Comparison of ENCODE assay signal across 29 cellular contexts in the genomic region with DNA sequence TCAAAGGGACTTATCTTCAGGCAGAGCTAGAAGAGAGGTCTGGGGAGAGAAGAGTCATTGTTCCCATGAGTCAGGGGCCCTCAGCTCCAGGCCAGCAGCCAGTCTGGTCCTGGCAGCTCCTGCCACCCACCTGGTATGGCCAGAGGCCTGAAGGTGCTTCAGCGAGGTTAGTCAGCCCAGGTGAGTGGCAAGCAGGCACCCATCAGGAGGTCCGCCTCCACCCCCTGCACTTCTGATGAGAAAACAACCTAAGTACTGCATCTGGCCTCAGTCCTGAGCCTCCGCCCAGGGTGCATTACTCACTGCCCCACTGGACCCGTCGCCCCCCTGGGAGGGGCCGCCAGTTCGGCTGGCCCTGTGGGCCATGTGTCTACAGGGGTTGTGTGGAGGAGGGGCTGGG.
A peak's percentile ranks its signal among the peaks of the same experiment; 100 is the strongest.
DNase-seq lines count a peak whose midpoint lies in the region; ATAC-seq, FAIRE-seq and TF ChIP-seq lines count a peak whose summit lies in the region.
"Had no signal": no experiment of that assay in that cellular context is flagged by ENCODE, and none has a peak within 500 bp of the region (broad histone marks: within the 10 kb centered on the region; RNA-seq: fewer than 3 reads in every experiment).

No MANE protein-coding gene starts in this region.

- no peaks in the 10 kb centered on the region for H3K79me2 ChIP-seq in astrocyte (ENCODE audit: insufficient read depth, low read length)
- H3K79me2 ChIP-seq in GM23338 (replicated peaks; ENCODE audit: insufficient read depth): no peaks in the 10 kb centered on the region
- H3K79me2 ChIP-seq: parathyroid adenoma had no signal

- H3K4me1 ChIP-seq in astrocyte (ENCODE audit: insufficient read depth, low read length) (no peaks in the 10 kb centered on the region), left lung (peaks cover 0 to 3% of the 10 kb centered on the region in 2 donors), upper lobe of left lung (peaks cover 2 to 31% (median 12%) of the 10 kb centered on the region in 4 donors), vagina (peaks cover 11% of the 10 kb centered on the region), GM23338 (ENCODE audit: insufficient read depth) (no peaks in the 10 kb centered on the region)
- H3K4me1 ChIP-seq: parathyroid adenoma had no signal

- H3K4me3 ChIP-seq in astrocyte (ENCODE audit: insufficient read depth, low read depth, low read length) (no peak overlapping the region), left lung (no peak overlapping the region), upper lobe of left lung (no peak overlapping the region), vagina (no peak overlapping the region), GM23338 (no peak overlapping the region)
- H3K4me3 ChIP-seq: heart left ventricle, mucosa of descending colon had no signal

- peak; percentile 88 for ATAC-seq in left lung
- peak; percentile 43 to 80 for ATAC-seq in upper lobe of left lung (ENCODE audit: low FRiP score in 2 of 2)
- ATAC-seq in GM23338: no peak
- ATAC-seq: heart left ventricle, mucosa of descending colon, right cardiac atrium, Right ventricle myocardium inferior had no signal

- H3K4me2 ChIP-seq in astrocyte (ENCODE audit: low read length): no peak overlapping the region
- no peak overlapping the region for H3K4me2 ChIP-seq in GM23338

- DNase-seq in NCI-H510A treated with DMSO at 0.1 percent for 48 hours (lab: John Stamatoyannopoulos, UW): peak; percentile 8
- no peak for DNase-seq in NCI-H510A (lab: John Stamatoyannopoulos, UW)
- peak; percentile 15 for DNase-seq in astrocyte (ENCODE audit: low read depth)
- peak; percentile 86 to 90 for DNase-seq in left lung
- peak in 1 of 2 donors; percentile 94 for DNase-seq in upper lobe of left lung
- no peak for DNase-seq in activated T-cell treated with anti-CD3 and anti-CD28 coated beads for 4 hours
- no peak for DNase-seq in vagina (ENCODE audit: extremely low spot score in 2 of 2)
- no peak for DNase-seq in GM23338 (ENCODE audit: low spot score)
- DNase-seq: 8988T; activated CD4-positive, alpha-beta T cell treated with anti-CD3 and anti-CD28 coated beads, Interleukin-2, amount 10 ng/mL, durations not matched to agents 7 days and 5 days; activated naive CD4-positive, alpha-beta T cell treated with anti-CD3 and anti-CD28 coated beads, Interleukin-2, amount 50 U/mL, for 16 hours; amygdala; caudate nucleus; CD4-positive, alpha-beta memory T cell; DMS 273 treated with DMSO at 0.1 percent for 48 hours; heart left ventricle; HFFc6; MV-4-11; NCI-H748 treated with DMSO at 0.1 percent for 48 hours; nephron progenitor cell; right cardiac atrium; stimulated activated CD4-positive, alpha-beta T cell treated with anti-CD3 and anti-CD28 coated beads, Interleukin-12 subunit alpha, Interleukin-12 subunit beta, amount 100 ng/mL, for 4 hours; stimulated activated CD4-positive, alpha-beta T cell treated with anti-CD3 and anti-CD28 coated beads, Interleukin-4, amount 100 ng/mL, for 4 hours; stimulated activated naive CD4-positive, alpha-beta T cell; WERI-Rb-1 had no signal

- H3K36me3 Mint-ChIP-seq in astrocyte (ENCODE audit: low read depth, unreplicated experiment): no peaks in the 10 kb centered on the region
- no peaks in the 10 kb centered on the region; the same call in 2 of the 3 replicates for H3K36me3 Mint-ChIP-seq in GM23338 (ENCODE audit: low read depth)
- H3K36me3 Mint-ChIP-seq: CD4-positive, alpha-beta memory T cell had no signal

- H2AFZ ChIP-seq in astrocyte (ENCODE audit: low read depth, low read length) (no peak overlapping the region), GM23338 (no peak overlapping the region)
- H2AFZ ChIP-seq: parathyroid adenoma had no signal

- H3K27ac ChIP-seq in astrocyte (ENCODE audit: low read depth, low read length) (no peak overlapping the region), left lung (peak overlapping the region in 1 of 2 donors; percentile 26), upper lobe of left lung (peak overlapping the region in 2 of 4 donors; percentile 31 to 68), vagina (no peak overlapping the region), GM23338 (ENCODE audit: low read depth) (no peak overlapping the region)
- H3K27ac ChIP-seq: heart left ventricle, parathyroid adenoma, WERI-Rb-1 had no signal

- H4K20me1 ChIP-seq in astrocyte (ENCODE audit: insufficient read depth, low read length): no peaks in the 10 kb centered on the region
- no peaks in the 10 kb centered on the region for H4K20me1 ChIP-seq in GM23338 (replicated peaks; ENCODE audit: insufficient read depth)

- H3K9me3 ChIP-seq in astrocyte (ENCODE audit: insufficient read depth, low read depth, low read length) (peaks cover 6% of the 10 kb centered on the region), left lung (peaks cover 0 to 7% of the 10 kb centered on the region in 2 donors), upper lobe of left lung (peaks cover 0 to 6% (median 0%) of the 10 kb centered on the region in 4 donors), vagina (no peaks in the 10 kb centered on the region)
- H3K9me3 ChIP-seq: mucosa of descending colon had no signal

- TF ChIP-seq CTCF in astrocyte (IDR thresholded peaks at IDR 0.05; ENCODE audit: insufficient read depth, low read depth, low read length) (no peak), left lung (IDR thresholded peaks at IDR 0.05) (no peak), upper lobe of left lung (IDR thresholded peaks at IDR 0.05) (no peak), vagina (IDR thresholded peaks at IDR 0.05) (no peak), GM23338 (conservative IDR thresholded peaks at IDR 0.05; ENCODE audit: low read depth in 2 of 2) (no peak)

- no peak for TF ChIP-seq POLR2A in upper lobe of left lung (IDR thresholded peaks at IDR 0.05)
- TF ChIP-seq POLR2A in vagina (IDR thresholded peaks at IDR 0.05): no peak

- H3K4me3 Mint-ChIP-seq in astrocyte (ENCODE audit: unreplicated experiment) (no peak overlapping the region), GM23338 (no peak overlapping the region)
- H3K4me3 Mint-ChIP-seq: activated CD4-positive, alpha-beta T cell treated with anti-CD3 and anti-CD28 coated beads, Interleukin-2, amount 10 ng/mL, durations not matched to agents 7 days and 5 days; CD4-positive, alpha-beta memory T cell; HFFc6; nephron progenitor cell; T-helper 2 cell treated with Interferon-gamma antibody and Interleukin-4, amounts not matched to agents 5 μg/mL and 100 μg/mL, for 36 hours had no signal

- no peaks in the 10 kb centered on the region for H3F3A ChIP-seq in GM23338 (replicated peaks; ENCODE audit: low read depth)

- H3K27me3 ChIP-seq in astrocyte (ENCODE audit: insufficient read depth, low read length): no peaks in the 10 kb centered on the region
- no peaks in the 10 kb centered on the region for H3K27me3 ChIP-seq in left lung
- H3K27me3 ChIP-seq in upper lobe of left lung: no peaks in the 10 kb centered on the region
- no peaks in the 10 kb centered on the region for H3K27me3 ChIP-seq in vagina
- peaks cover 29% of the 10 kb centered on the region for H3K27me3 ChIP-seq in GM23338 (ENCODE audit: insufficient read depth)
- H3K27me3 ChIP-seq: heart left ventricle had no signal

- TF ChIP-seq EP300 in upper lobe of left lung (IDR thresholded peaks at IDR 0.05): peak in 1 of 4 donors; percentile 62

- H3K27ac Mint-ChIP-seq in astrocyte (ENCODE audit: unreplicated experiment): no peak overlapping the region
- no peak overlapping the region for H3K27ac Mint-ChIP-seq in GM23338
- H3K27ac Mint-ChIP-seq: activated CD4-positive, alpha-beta T cell treated with anti-CD3 and anti-CD28 coated beads, Interleukin-2, amount 10 ng/mL, durations not matched to agents 7 days and 5 days; CD4-positive, alpha-beta memory T cell; HFFc6; nephron progenitor cell; T-helper 2 cell treated with Interferon-gamma antibody and Interleukin-4, amounts not matched to agents 5 μg/mL and 100 μg/mL, for 36 hours had no signal

- 54 to 100% methylated on average over 4 to 7 of the region's 7 CpGs for WGBS in upper lobe of left lung, 2 donors

- H3K9ac ChIP-seq in astrocyte (ENCODE audit: low read length): no peak overlapping the region
- H3K9ac ChIP-seq: parathyroid adenoma had no signal

- H3K27me3 Mint-ChIP-seq in astrocyte (ENCODE audit: low read depth, unreplicated experiment) (peaks cover 71% of the 10 kb centered on the region), GM23338 (ENCODE audit: insufficient read depth, low read depth, poor library complexity) (peaks cover 23% of the 10 kb centered on the region)
- H3K27me3 Mint-ChIP-seq: activated CD4-positive, alpha-beta T cell treated with anti-CD3 and anti-CD28 coated beads, Interleukin-2, amount 10 ng/mL, durations not matched to agents 7 days and 5 days had no signal

- H3K9me3 Mint-ChIP-seq in astrocyte (ENCODE audit: unreplicated experiment) (peaks cover 13% of the 10 kb centered on the region), GM23338 (no peaks in the 10 kb centered on the region)
- H3K9me3 Mint-ChIP-seq: activated CD4-positive, alpha-beta T cell treated with anti-CD3 and anti-CD28 coated beads, Interleukin-2, amount 10 ng/mL, durations not matched to agents 7 days and 5 days; T-helper 2 cell treated with Interferon-gamma antibody and Interleukin-4, amounts not matched to agents 5 μg/mL and 100 μg/mL, for 36 hours had no signal

- H3K36me3 ChIP-seq in astrocyte (ENCODE audit: insufficient read depth, low read length): no peaks in the 10 kb centered on the region
- no peaks in the 10 kb centered on the region for H3K36me3 ChIP-seq in left lung
- H3K36me3 ChIP-seq in upper lobe of left lung: no peaks in the 10 kb centered on the region
- H3K36me3 ChIP-seq in vagina: no peaks in the 10 kb centered on the region
- H3K36me3 ChIP-seq in GM23338 (ENCODE audit: insufficient read depth): no peaks in the 10 kb centered on the region
- H3K36me3 ChIP-seq: heart left ventricle, WERI-Rb-1 had no signal

- intact Hi-C loops in left lung (cut with DNase I): no loop called here
- intact Hi-C loops in vagina (cut with DNase I): no loop called here

- H3K4me1 Mint-ChIP-seq in astrocyte (ENCODE audit: low read depth, unreplicated experiment): no peaks in the 10 kb centered on the region
- no peaks in the 10 kb centered on the region for H3K4me1 Mint-ChIP-seq in GM23338
- H3K4me1 Mint-ChIP-seq: activated CD4-positive, alpha-beta T cell treated with anti-CD3 and anti-CD28 coated beads, Interleukin-2, amount 10 ng/mL, durations not matched to agents 7 days and 5 days; CD4-positive, alpha-beta memory T cell; nephron progenitor cell had no signal

- FAIRE-seq in astrocyte (lab: Jason Lieb, UNC): no peak

- H3K9me2 ChIP-seq in GM23338 (ENCODE audit: insufficient read depth): no peaks in the 10 kb centered on the region

TF ChIP-seq in GM23338, 12 proteins besides CTCF, POLR2A, EP300 and RAD21 (continues in another document):
- TF ChIP-seq ZNF114 (CRISPR knock-in tag; IDR thresholded peaks at IDR 0.05) (no peak), JUNB (IDR thresholded peaks at IDR 0.05; ENCODE audit: unreplicated experiment) (no peak)

Comparison
In these comparisons a context has a peak if more than half of its experiments do, and no peak if none do; other contexts are left out.
1. DNase-seq: peak in NCI-H510A treated with DMSO at 0.1 percent for 48 hours (single experiment), astrocyte (single experiment) and left lung (2 of 2); none in NCI-H510A (single experiment), activated T-cell treated with anti-CD3 and anti-CD28 coated beads for 4 hours (single experiment), vagina (0 of 2) and GM23338 (single experiment).